15 cellular contexts compared by ENCODE assay signal in genomic region chr15:75696303-75696657, GRCh38. TPM values are rescaled to one million over a fixed set of nuclear protein-coding genes. Genes with fewer than 3 reads are reported as not detected.
DNase-seq lines count a peak whose midpoint lies in the region; ATAC-seq and TF ChIP-seq lines count a peak whose summit lies in the region.
"Had no signal": no experiment of that assay in that cellular context is flagged by ENCODE, and none has a peak within 500 bp of the region (broad histone marks: within the 10 kb centered on the region; RNA-seq: fewer than 3 reads in every experiment).

No MANE protein-coding gene starts in this region.

- no peaks in the 10 kb centered on the region for H3K27me3 ChIP-seq in right atrium auricular region
- H3K27me3 ChIP-seq in Caco-2 (replicated peaks; ENCODE audit: control insufficient read depth, insufficient read depth, low read length), result no peaks in the 10 kb centered on the region

- ATAC-seq in Right ventricle myocardium inferior, result no peak
- ATAC-seq: naive thymus-derived CD8-positive, alpha-beta T cell; stimulated activated naive CD8-positive, alpha-beta T cell treated with anti-CD3 and anti-CD28 coated beads, Interleukin-15, amount 100 ng/mL, for 72 hours had no signal

- intact Hi-C loops in Right ventricle myocardium inferior (cut with DNase I) (loop anchor here (5.0 kb wide), 1 partner anchor 36 kb away; no protein-coding TSS in a partner anchor), Caco-2 (cut with micrococcal nuclease; ENCODE audit: unreplicated experiment) (no loop called here)

- POLR2A ChIA-PET in Caco-2 (lab: Charles Lee), result no interaction called here

- H3K9me3 ChIP-seq in right atrium auricular region, result no peaks in the 10 kb centered on the region
- H3K9me3 ChIP-seq in Caco-2, result no peaks in the 10 kb centered on the region

- TF ChIP-seq CTCF in right atrium auricular region (IDR thresholded peaks at IDR 0.05), result no peak
- TF ChIP-seq CTCF in chondrocyte (IDR thresholded peaks at IDR 0.05), result no peak
- no peak for TF ChIP-seq CTCF in neural crest cell (conservative IDR thresholded peaks at IDR 0.05)
- TF ChIP-seq CTCF in Caco-2 (IDR thresholded peaks at IDR 0.05; ENCODE audit: insufficient read depth in 1 of 2, low read depth in 1 of 2, low read length in 1 of 2, severe bottlenecking in 1 of 2, unreplicated experiment in 1 of 2), result no peak

- H3K4me3 ChIP-seq in right atrium auricular region (no peak overlapping the region), Caco-2 (ENCODE audit: low read depth, low read length) (no peak overlapping the region)

- H3K27ac ChIP-seq in right atrium auricular region, result peak overlapping the region; percentile 75 to 82

- no peaks in the 10 kb centered on the region for H3K27me3 Mint-ChIP-seq in chondrocyte (ENCODE audit: low read depth)
- H3K27me3 Mint-ChIP-seq in neural crest cell (ENCODE audit: low read depth), result no peaks in the 10 kb centered on the region
- H3K27me3 Mint-ChIP-seq in Caco-2 (ENCODE audit: insufficient read depth, unreplicated experiment), result no peaks in the 10 kb centered on the region

- BruUV-seq in Caco-2 (replicated peaks; lab: Mats Ljungman, UMichigan), result no TSS peak

- H3K9me3 Mint-ChIP-seq in chondrocyte (ENCODE audit: low read depth), result no peaks in the 10 kb centered on the region
- no peaks in the 10 kb centered on the region for H3K9me3 Mint-ChIP-seq in neural crest cell
- H3K9me3 Mint-ChIP-seq in Caco-2 (ENCODE audit: unreplicated experiment), result no peaks in the 10 kb centered on the region
- H3K9me3 Mint-ChIP-seq: activated T-helper 2 cell treated with anti-CD3 and anti-CD28 coated beads, Interferon-gamma antibody, Interleukin-2, Interleukin-4, amounts not matched to agents 10 μg/mL and 5 μg/mL and 100 μg/mL, durations not matched to agents 14 hours and 24 hours and 36 hours; naive thymus-derived CD8-positive, alpha-beta T cell; stimulated activated naive CD8-positive, alpha-beta T cell treated with anti-CD3 and anti-CD28 coated beads, Interleukin-15, amount 100 ng/mL, for 72 hours had no signal

- peaks cover 12% of the 10 kb centered on the region for H3K36me3 ChIP-seq in right atrium auricular region
- H3K36me3 ChIP-seq in Caco-2 (ENCODE audit: control insufficient read depth, insufficient read depth, low read length), result no peaks in the 10 kb centered on the region

- CTCF ChIA-PET in Caco-2 (lab: Charles Lee), result interaction anchor here (1.1 kb wide), 1 partner anchor 101 kb away, joined by 4 read pairs; no protein-coding TSS in a partner anchor

- peaks cover 90% of the 10 kb centered on the region for H3K4me1 Mint-ChIP-seq in chondrocyte (ENCODE audit: low read depth)
- peaks cover 54% of the 10 kb centered on the region for H3K4me1 Mint-ChIP-seq in neural crest cell
- H3K4me1 Mint-ChIP-seq in Caco-2 (ENCODE audit: low read depth, unreplicated experiment), result no peaks in the 10 kb centered on the region

- H3K36me3 Mint-ChIP-seq in chondrocyte (ENCODE audit: low read depth) (peaks cover 10% of the 10 kb centered on the region), neural crest cell (ENCODE audit: low read depth) (no peaks in the 10 kb centered on the region), Caco-2 (ENCODE audit: insufficient read depth, unreplicated experiment) (no peaks in the 10 kb centered on the region)
- H3K36me3 Mint-ChIP-seq: naive thymus-derived CD8-positive, alpha-beta T cell had no signal

- DNase-seq in right atrium auricular region (ENCODE audit: low spot score), result no peak
- DNase-seq in Right ventricle myocardium inferior (ENCODE audit: missing footprints), result no peak
- DNase-seq in chondrocyte (ENCODE audit: low spot score), result no peak
- DNase-seq in neural crest cell (ENCODE audit: low read depth, low spot score), result no peak
- DNase-seq in Caco-2, result no peak
- DNase-seq in SHP77 treated with DMSO at 0.1 percent for 48 hours (lab: John Stamatoyannopoulos, UW), result no peak
- no peak for DNase-seq in NCI-H1417 (lab: John Stamatoyannopoulos, UW)
- no peak for DNase-seq in T1000 (lab: John Stamatoyannopoulos, UW)
- DNase-seq: dermis blood vessel endothelial cell; GDM1; naive thymus-derived CD8-positive, alpha-beta T cell; NCI-H1048; NK-92 treated with Interleukin-12 subunit alpha and Interleukin-12 subunit beta, amount 100 ng/mL, for 24 hours; stimulated activated naive CD8-positive, alpha-beta T cell treated with anti-CD3 and anti-CD28 coated beads, Interleukin-15, amount 100 ng/mL, for 72 hours had no signal

- H3K27ac Mint-ChIP-seq in chondrocyte (ENCODE audit: unreplicated experiment), result peak overlapping the region; percentile 97
- H3K27ac Mint-ChIP-seq in neural crest cell (ENCODE audit: unreplicated experiment), result no peak overlapping the region
- H3K27ac Mint-ChIP-seq in Caco-2 (ENCODE audit: unreplicated experiment), result no peak overlapping the region
- H3K27ac Mint-ChIP-seq: activated T-helper 2 cell treated with anti-CD3 and anti-CD28 coated beads, Interferon-gamma antibody, Interleukin-2, Interleukin-4, amounts not matched to agents 10 μg/mL and 5 μg/mL and 100 μg/mL, durations not matched to agents 14 hours and 24 hours and 36 hours had no signal

- H3K4me1 ChIP-seq in right atrium auricular region (peaks cover 0 to 81% of the 10 kb centered on the region in 2 donors), Caco-2 (no peaks in the 10 kb centered on the region)

- H3K4me3 Mint-ChIP-seq in chondrocyte (ENCODE audit: unreplicated experiment) (peak overlapping the region; percentile 22), neural crest cell (peak overlapping the region; percentile 70), Caco-2 (ENCODE audit: unreplicated experiment) (no peak overlapping the region)

RNA-seq across cellular contexts. Expression of gene CSPG4, which starts 16.4 kb away (rescaled TPM):
- total RNA-seq in right atrium auricular region, result 10 to 100 TPM; 32.6 to 55.6 TPM
- 7.8 TPM for total RNA-seq in Right ventricle myocardium inferior
- total RNA-seq in chondrocyte, result 302 to 607 TPM (median 595 TPM) in 3 replicates
- 5.3 and 5.4 TPM in 2 replicates for total RNA-seq in neural crest cell
- total RNA-seq in Caco-2 (2022), result 0.12 and 0.20 TPM in 2 replicates
- total RNA-seq: naive thymus-derived CD8-positive, alpha-beta T cell had no signal

RNA-seq across cellular contexts. Expression of gene SNX33, which starts 48.6 kb away (rescaled TPM):
- total RNA-seq in right atrium auricular region, result 10 to 100 TPM; 10.3 to 20.5 TPM
- 13.3 TPM for total RNA-seq in Right ventricle myocardium inferior
- total RNA-seq in chondrocyte, result 21.6 to 31.2 TPM (median 30.2 TPM) in 3 replicates
- total RNA-seq in neural crest cell, result 22.2 and 23.4 TPM in 2 replicates
- total RNA-seq in Caco-2 (2022), result 17.9 and 19.4 TPM in 2 replicates

RNA-seq across cellular contexts. Expression of gene IMP3, which starts 56.3 kb away (rescaled TPM):
- total RNA-seq in right atrium auricular region (100 to 1,000 TPM in 1 of 2 donors, 10 to 100 TPM in 1; 71.2 to 119 TPM), Right ventricle myocardium inferior (43.3 TPM), chondrocyte (28.7 to 30.0 TPM (median 29.0 TPM) in 3 replicates), neural crest cell (79.4 and 84.3 TPM in 2 replicates), Caco-2 (2022) (58.4 and 60.4 TPM in 2 replicates)
